Comparison of ENCODE assay signal across 23 cellular contexts in genomic region chr6:55943329-55943728, GRCh38.
A peak's percentile ranks its signal among the peaks of the same experiment; 100 is the strongest.
DNase-seq lines count a peak whose midpoint lies in the region; ATAC-seq, FAIRE-seq and TF ChIP-seq lines count a peak whose summit lies in the region.
"Had no signal": no experiment of that assay in that cellular context is flagged by ENCODE, and none has a peak within 500 bp of the region (broad histone marks: within the 10 kb centered on the region; RNA-seq: fewer than 3 reads in every experiment).

No MANE protein-coding gene starts in this region.

- H3K4me1 ChIP-seq in foreskin keratinocyte: no peaks in the 10 kb centered on the region
- H3K4me1 ChIP-seq: pancreas had no signal

- DNase-seq in AG09309 (ENCODE audit: low read depth) (peak; percentile 10), RCC 7860 (ENCODE audit: low spot score) (peak; percentile 23), fibroblast of gingiva (ENCODE audit: low read depth) (peak; percentile 48), myocyte (ENCODE audit: low read depth) (peak; percentile 9), NCI-H526 (lab: John Stamatoyannopoulos, UW) (no peak), foreskin keratinocyte (no peak)
- DNase-seq: activated CD8-positive, alpha-beta T cell treated with anti-CD3 and anti-CD28 coated beads, Interleukin-2, amount 10 ng/mL, durations not matched to agents 7 days and 5 days; activated naive CD4-positive, alpha-beta T cell treated with Interleukin-2 at 50 U/mL for 16 hours; activated T-cell treated with anti-CD3 and anti-CD28 coated beads, Interleukin-2, amount 50 U/mL, for 24 hours; CD8-positive, alpha-beta memory T cell; effector memory CD8-positive, alpha-beta T cell; naive thymus-derived CD4-positive, alpha-beta T cell; NCI-H1105 treated with DMSO at 0.1 percent for 48 hours; NCI-H2081 treated with DMSO at 0.1 percent for 48 hours; NCI-H510A; pancreas; RPMI8226; stimulated activated CD4-positive, alpha-beta T cell treated with anti-CD3 and anti-CD28 coated beads, Interleukin-2, amount 100 ng/mL, for 24 hours; stimulated activated naive CD4-positive, alpha-beta T cell had no signal

- FAIRE-seq in RCC 7860 (lab: Jason Lieb, UNC): peak; percentile 78
- FAIRE-seq: keratinocyte, pancreas had no signal

- TF ChIP-seq CTCF in AG09309 (IDR thresholded peaks at IDR 0.05; ENCODE audit: control insufficient read depth, insufficient read depth, low read depth, low read length, missing control alignments) (no peak), foreskin keratinocyte (conservative IDR thresholded peaks at IDR 0.05) (no peak)

- H3K4me3 ChIP-seq in AG09309 (ENCODE audit: control insufficient read depth, low read depth, low read length): no peak overlapping the region
- H3K4me3 ChIP-seq: pancreas had no signal

- ATAC-seq in HG03039 (IDR thresholded peaks at IDR 0.05; ENCODE audit: unreplicated experiment) (no peak), foreskin keratinocyte (no peak), GM21786 (IDR thresholded peaks at IDR 0.05; ENCODE audit: unreplicated experiment) (no peak)
- ATAC-seq: activated CD4-positive, CD25-positive, alpha-beta regulatory T cell treated with anti-CD3 and anti-CD28 coated beads, Interleukin-2, amount 50 U/mL, for 24 hours; activated CD8-positive, alpha-beta T cell treated with anti-CD3 and anti-CD28 coated beads, Interleukin-2, amount 10 ng/mL, durations not matched to agents 7 days and 5 days; effector memory CD8-positive, alpha-beta T cell; naive thymus-derived CD4-positive, alpha-beta T cell; pancreas had no signal

- no peak overlapping the region for H3K27ac ChIP-seq in foreskin keratinocyte
- H3K27ac ChIP-seq: pancreas had no signal

- no peaks in the 10 kb centered on the region for H3K27me3 ChIP-seq in foreskin keratinocyte
- H3K27me3 ChIP-seq: pancreas had no signal

Comparison
In these comparisons a context has a peak if more than half of its experiments do, and no peak if none do; other contexts are left out.
1. DNase-seq: peak in AG09309 (single experiment), RCC 7860 (single experiment), fibroblast of gingiva (single experiment) and myocyte (single experiment); none in NCI-H526 (0 of 2) and foreskin keratinocyte (0 of 2).